In genomic region chr6:142946181-142946923, GRCh38 we compare ENCODE assay signal across 8 cellular contexts. TPM values are rescaled to one million over a fixed set of nuclear protein-coding genes. Genes with fewer than 3 reads are reported as not detected.
DNase-seq lines count a peak whose midpoint lies in the region; ATAC-seq and TF ChIP-seq lines count a peak whose summit lies in the region.

No MANE protein-coding gene starts in this region.

- H3K27me3 ChIP-seq in transverse colon: no peaks in the 10 kb centered on the region

- H3K4me1 ChIP-seq in HEK293 (ENCODE audit: control insufficient read depth, insufficient read depth, low read length): peaks cover 16% of the 10 kb centered on the region
- peaks cover 9 to 29% (median 13%) of the 10 kb centered on the region in 4 donors for H3K4me1 ChIP-seq in transverse colon

- H3K27ac Mint-ChIP-seq in T-helper 1 cell treated with Interleukin-12 subunit alpha and Interleukin-12 subunit beta and Interleukin-4 antibody, amounts not matched to agents 30 μg/mL and 1 μg/mL, for 36 hours: peak overlapping the region; percentile 95

- WGBS in transverse colon (ENCODE audit: low coverage in 1 of 2), 2 donors: 0 to 1% methylated on average over 8 to 61 of the region's 62 CpGs

- DNase-seq in ELF-1 (ENCODE audit: low read depth, low spot score): peak; percentile 96
- peak; percentile 94 for DNase-seq in NB4 (ENCODE audit: low read depth)
- DNase-seq in amniotic stem cell (lab: John Stamatoyannopoulos, UW): peak; percentile 95
- DNase-seq in left cardiac atrium: peak; percentile 98
- DNase-seq in posterior cingulate gyrus: peak; percentile 91 to 99 (median 96)
- peak; percentile 97 for DNase-seq in transverse colon

- in situ Hi-C loops in transverse colon (cut with MboI; ENCODE audit: low pct_ligation_motif_present in 1 of 4, low pct_unique_long_range_greater_than_20kb in 1 of 4, low sequenced_read_pairs in 3 of 4): no loop called here

- no peaks in the 10 kb centered on the region for H3K9me3 Mint-ChIP-seq in T-helper 1 cell treated with Interleukin-12 subunit alpha and Interleukin-12 subunit beta and Interleukin-4 antibody, amounts not matched to agents 30 μg/mL and 1 μg/mL, for 36 hours

- H3K36me3 Mint-ChIP-seq in T-helper 1 cell treated with Interleukin-12 subunit alpha and Interleukin-12 subunit beta and Interleukin-4 antibody, amounts not matched to agents 30 μg/mL and 1 μg/mL, for 36 hours (ENCODE audit: low read depth): peaks cover 2% of the 10 kb centered on the region

- CTCF ChIA-PET in HEK293 (lab: Yijun Ruan, JAX): interaction anchor here (0.5 to 0.9 kb wide), 4 partner anchors 21 to 505 kb away, joined by 3 read pairs; no protein-coding TSS in a partner anchor

- H3K36me3 ChIP-seq in HEK293 (ENCODE audit: control insufficient read depth in 2 of 2, insufficient read depth in 1 of 2, low read length in 2 of 2) (no peaks in the 10 kb centered on the region), transverse colon (no peaks in the 10 kb centered on the region)

- H3K4me1 Mint-ChIP-seq in T-helper 1 cell treated with Interleukin-12 subunit alpha and Interleukin-12 subunit beta and Interleukin-4 antibody, amounts not matched to agents 30 μg/mL and 1 μg/mL, for 36 hours (ENCODE audit: low read depth): peaks cover 35% of the 10 kb centered on the region

- TF ChIP-seq POLR2A in NB4 (IDR thresholded peaks at IDR 0.05; ENCODE audit: extremely low read depth, insufficient read length) (peak; percentile 47), transverse colon (IDR thresholded peaks at IDR 0.05) (peak; percentile 94)

- TF ChIP-seq CTCF in HEK293 (tag by site-specific recombination; IDR thresholded peaks at IDR 0.05) (no peak), NB4 (IDR thresholded peaks at IDR 0.05; ENCODE audit: low read depth, low read length) (no peak), transverse colon (IDR thresholded peaks at IDR 0.05) (no peak)

- intact Hi-C loops in left cardiac atrium (cut with DNase I): loop anchor here (10.0 kb wide), 3 partner anchors 102 to 192 kb away; no protein-coding TSS in a partner anchor
- intact Hi-C loops in posterior cingulate gyrus (cut with DNase I): loop anchor here (1.0 to 2.0 kb wide), 2 partner anchors 101 to 114 kb away; partner anchors contain the start of gene AIG1
- intact Hi-C loops in transverse colon (cut with DNase I; ENCODE audit: low total_unique reads): loop anchor here (2.0 to 10.0 kb wide), 2 partner anchors 62 to 114 kb away; partner anchors contain the start of gene AIG1

- H3K27me3 Mint-ChIP-seq in T-helper 1 cell treated with Interleukin-12 subunit alpha and Interleukin-12 subunit beta and Interleukin-4 antibody, amounts not matched to agents 30 μg/mL and 1 μg/mL, for 36 hours (ENCODE audit: low read depth): no peaks in the 10 kb centered on the region

- POLR2A ChIA-PET in HEK293 (lab: Yijun Ruan, JAX): interaction anchor here (0.7 to 1.4 kb wide), 4 partner anchors 11 to 80 kb away, joined by 3 to 5 read pairs (median 4); no protein-coding TSS in a partner anchor

- no peak for TF ChIP-seq EP300 in transverse colon (IDR thresholded peaks at IDR 0.05; ENCODE audit: low read depth)

- ATAC-seq in left cardiac atrium: peak; percentile 83 to 90

- H3K27ac ChIP-seq in HEK293 (ENCODE audit: extremely low read depth, low read depth, low read length): peak overlapping the region; percentile 97
- peak overlapping the region; percentile 94 to 99 (median 98) for H3K27ac ChIP-seq in transverse colon

- peak overlapping the region; percentile 92 for H3K4me3 Mint-ChIP-seq in T-helper 1 cell treated with Interleukin-12 subunit alpha and Interleukin-12 subunit beta and Interleukin-4 antibody, amounts not matched to agents 30 μg/mL and 1 μg/mL, for 36 hours

- H3K9me3 ChIP-seq in HEK293 (ENCODE audit: control insufficient read depth, insufficient read depth, low read depth, low read length): no peaks in the 10 kb centered on the region
- no peaks in the 10 kb centered on the region for H3K9me3 ChIP-seq in transverse colon

- H3K4me3 ChIP-seq in HEK293 (ENCODE audit: low read depth, low read length) (peak overlapping the region; percentile 78), NB4 (ENCODE audit: low read depth, low read length) (peak overlapping the region; percentile 70), transverse colon (peak overlapping the region; percentile 82 to 99 (median 86))

TF ChIP-seq in HEK293, 187 proteins besides CTCF, POLR2A, EP300 and RAD21 (continues in another document):
- 0 out of 2 replicates have a peak, but pooled peaks have one; percentile 14 for TF ChIP-seq ZNF350 (tag by site-specific recombination; IDR thresholded peaks at IDR 0.05)
- TF ChIP-seq ZNF391 (tag by site-specific recombination; IDR thresholded peaks at IDR 0.05; ENCODE audit: borderline replicate concordance, low read depth): 0 out of 2 replicates have a peak, but pooled peaks have one; percentile 49
- TF ChIP-seq ZNF785 (tag by site-specific recombination; IDR thresholded peaks at IDR 0.05): no peak
- TF ChIP-seq KLF9 (tag by site-specific recombination; IDR thresholded peaks at IDR 0.05; ENCODE audit: low read depth): no peak
- peak; percentile 14; the same call in 1 of the 2 replicates for TF ChIP-seq BCL11A (tag by site-specific recombination; IDR thresholded peaks at IDR 0.05; ENCODE audit: low read depth)
- TF ChIP-seq ZSCAN5A (tag by site-specific recombination; IDR thresholded peaks at IDR 0.05): 0 out of 2 replicates have a peak, but pooled peaks have one; percentile 15
- peak; percentile 64 for TF ChIP-seq EGR2 (tag by site-specific recombination; IDR thresholded peaks at IDR 0.05; ENCODE audit: low read depth)
- TF ChIP-seq ZBTB21 (tag by site-specific recombination; IDR thresholded peaks at IDR 0.05): peak; percentile 91
- TF ChIP-seq ZSCAN23 (tag by site-specific recombination; IDR thresholded peaks at IDR 0.05): no peak
- no peak for TF ChIP-seq ZNF292 (tag by site-specific recombination; IDR thresholded peaks at IDR 0.05; ENCODE audit: borderline replicate concordance, low read depth)
- no peak for TF ChIP-seq ZNF529 (tag by site-specific recombination; IDR thresholded peaks at IDR 0.05; ENCODE audit: insufficient replicate concordance)
- TF ChIP-seq GLIS1 (tag by site-specific recombination; IDR thresholded peaks at IDR 0.05): peak; percentile 96
- no peak for TF ChIP-seq OVOL3 (tag by site-specific recombination; IDR thresholded peaks at IDR 0.05)
- TF ChIP-seq FEZF1 (tag by site-specific recombination; IDR thresholded peaks at IDR 0.05): no peak
- TF ChIP-seq ZNF394 (tag by site-specific recombination; IDR thresholded peaks at IDR 0.05; ENCODE audit: borderline replicate concordance): no peak
- no peak for TF ChIP-seq SALL2 (tag by site-specific recombination; IDR thresholded peaks at IDR 0.05; ENCODE audit: borderline replicate concordance)
- no peak for TF ChIP-seq ZNF18 (tag by site-specific recombination; IDR thresholded peaks at IDR 0.05)
- no peak for TF ChIP-seq ZNF155 (tag by site-specific recombination; IDR thresholded peaks at IDR 0.05)
- TF ChIP-seq, protein P1, sequence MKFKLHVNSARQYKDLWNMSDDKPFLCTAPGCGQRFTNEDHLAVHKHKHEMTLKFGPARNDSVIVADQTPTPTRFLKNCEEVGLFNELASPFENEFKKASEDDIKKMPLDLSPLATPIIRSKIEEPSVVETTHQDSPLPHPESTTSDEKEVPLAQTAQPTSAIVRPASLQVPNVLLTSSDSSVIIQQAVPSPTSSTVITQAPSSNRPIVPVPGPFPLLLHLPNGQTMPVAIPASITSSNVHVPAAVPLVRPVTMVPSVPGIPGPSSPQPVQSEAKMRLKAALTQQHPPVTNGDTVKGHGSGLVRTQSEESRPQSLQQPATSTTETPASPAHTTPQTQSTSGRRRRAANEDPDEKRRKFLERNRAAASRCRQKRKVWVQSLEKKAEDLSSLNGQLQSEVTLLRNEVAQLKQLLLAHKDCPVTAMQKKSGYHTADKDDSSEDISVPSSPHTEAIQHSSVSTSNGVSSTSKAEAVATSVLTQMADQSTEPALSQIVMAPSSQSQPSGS (tag by site-specific recombination; IDR thresholded peaks at IDR 0.05; ENCODE audit: low read depth): peak; percentile 97
- TF ChIP-seq KLF8 (tag by site-specific recombination; IDR thresholded peaks at IDR 0.05): peak; percentile 95
- peak; percentile 74; the same call in 1 of the 2 replicates for TF ChIP-seq ZFP69B (tag by site-specific recombination; IDR thresholded peaks at IDR 0.05)
- TF ChIP-seq OSR2 (tag by site-specific recombination; IDR thresholded peaks at IDR 0.05): peak; percentile 69
- no peak for TF ChIP-seq ZNF624 (tag by site-specific recombination; IDR thresholded peaks at IDR 0.05)

RNA-seq across cellular contexts. Expression of gene HIVEP2, which starts 1.4 kb away (rescaled TPM):
- 10 to 100 TPM; 13.3 to 25.4 TPM for total RNA-seq in left cardiac atrium
- total RNA-seq in transverse colon: 10 to 100 TPM in 3 of 4 donors, 1 to 10 TPM in 1; 10.0 to 22.5 (median 13.7) TPM

Comparison
In these comparisons a context has a peak if more than half of its experiments do, and no peak if none do; other contexts are left out.
1. Peak in every context shown above with its lines: DNase-seq, ATAC-seq, H3K4me3 ChIP-seq and H3K27ac ChIP-seq.